8 cellular contexts compared by ENCODE assay signal in the genomic region with DNA sequence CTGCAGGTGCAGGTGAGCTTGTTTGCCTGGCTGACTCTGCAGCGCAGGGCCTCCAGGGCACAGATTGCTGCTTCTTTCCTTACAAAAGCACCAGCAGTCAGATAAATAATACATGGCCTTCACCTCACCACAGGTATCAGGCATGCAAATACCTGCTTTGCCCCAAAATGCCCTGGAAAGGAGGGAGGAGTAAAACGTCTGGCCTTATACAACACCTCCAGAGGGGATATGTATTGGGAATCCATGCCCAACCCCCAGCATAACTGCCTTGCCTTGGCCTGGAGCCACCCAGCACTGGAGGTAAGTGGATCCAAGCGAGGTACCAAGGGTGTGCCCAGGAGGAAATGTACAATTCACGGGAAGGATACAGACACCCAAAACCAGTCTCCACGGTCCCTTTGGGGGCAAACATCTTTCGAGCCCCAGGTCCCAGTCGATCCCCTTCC. TPM values are rescaled to one million over a fixed set of nuclear protein-coding genes. Genes with fewer than 3 reads are reported as not detected.
DNase-seq lines count a peak whose midpoint lies in the region; ATAC-seq, FAIRE-seq and TF ChIP-seq lines count a peak whose summit lies in the region.

No MANE protein-coding gene starts in this region.

- intact Hi-C loops in PC-9 (cut with micrococcal nuclease; ENCODE audit: unreplicated experiment) = loop anchor here (2.0 kb wide), 2 partner anchors 31 to 69 kb away; no protein-coding TSS in a partner anchor
- intact Hi-C loops in endothelial cell of umbilical vein (cut with micrococcal nuclease) = loop anchor here (5.0 kb wide), 2 partner anchors 35 to 40 kb away; no protein-coding TSS in a partner anchor
- intact Hi-C loops in natural killer cell (cut with micrococcal nuclease) = loop anchor here (2.0 kb wide), 1 partner anchor 45 kb away; the partner anchor contains the start of gene CSNK1E

- H3K4me3 ChIP-seq in PC-9 (peak overlapping the region; percentile 90), endothelial cell of umbilical vein (replicated peaks in 1 of 3; ENCODE audit: insufficient read depth in 1 of 3, low read depth in 1 of 3, low read length in 3 of 3) (peak overlapping the region; percentile 86 to 99 (median 92))

- H3F3A ChIP-seq in PC-9 (ENCODE audit: insufficient read depth, low read depth) = peaks cover 16% of the 10 kb centered on the region

- H3K27ac Mint-ChIP-seq in activated naive CD4-positive, alpha-beta T cell treated with anti-CD3 and anti-CD28 coated beads, Interleukin-2, amount 10 ng/mL, durations not matched to agents 7 days and 5 days = peak overlapping the region; percentile 82
- peak overlapping the region; percentile 92 to 96 for H3K27ac Mint-ChIP-seq in natural killer cell

- H3K27me3 Mint-ChIP-seq in activated naive CD4-positive, alpha-beta T cell treated with anti-CD3 and anti-CD28 coated beads, Interleukin-2, amount 10 ng/mL, durations not matched to agents 7 days and 5 days = peaks cover 25% of the 10 kb centered on the region
- peaks cover 0 to under 1% of the 10 kb centered on the region in 2 donors for H3K27me3 Mint-ChIP-seq in natural killer cell (ENCODE audit: low read depth in 2 of 2)

- H3K9me1 ChIP-seq in endothelial cell of umbilical vein (replicated peaks; ENCODE audit: control insufficient read depth, extremely low read depth, insufficient read depth, low read length) = no peaks in the 10 kb centered on the region

- H3K9ac ChIP-seq in endothelial cell of umbilical vein (replicated peaks; ENCODE audit: extremely low read depth, insufficient read depth, low read length) = peak overlapping the region; percentile 87

- peak overlapping the region; percentile 81 for H3K4me3 Mint-ChIP-seq in activated naive CD4-positive, alpha-beta T cell treated with anti-CD3 and anti-CD28 coated beads, Interleukin-2, amount 10 ng/mL, durations not matched to agents 7 days and 5 days
- H3K4me3 Mint-ChIP-seq in natural killer cell = peak overlapping the region; percentile 90

- H3K4me2 ChIP-seq in PC-9 (peak overlapping the region; percentile 90), endothelial cell of umbilical vein (ENCODE audit: insufficient read depth, low read length) (peak overlapping the region; percentile 86)

- peak overlapping the region; percentile 62 for H3K27ac ChIP-seq in PC-9
- H3K27ac ChIP-seq in endothelial cell of umbilical vein (ENCODE audit: insufficient read depth, low read depth, low read length) = peak overlapping the region; percentile 76

- peak; percentile 26 for DNase-seq in activated naive CD4-positive, alpha-beta T cell treated with anti-CD3 and anti-CD28 coated beads, Interleukin-2, amount 10 ng/mL, durations not matched to agents 7 days and 5 days
- no peak for DNase-seq in activated naive CD4-positive, alpha-beta T cell treated with Interleukin-2 at 50 U/mL for 16 hours
- peak; percentile 59 to 68 for DNase-seq in PC-9
- DNase-seq in endothelial cell of umbilical vein (ENCODE audit: low read depth, low spot score) = no peak
- no peak for DNase-seq in natural killer cell
- no peak for DNase-seq in NOMO-1 treated with DMSO at 0.1 percent for 48 hours (lab: John Stamatoyannopoulos, UW; ENCODE audit: unreplicated experiment)
- DNase-seq in CD1c-positive myeloid dendritic cell (ENCODE audit: extremely low spot score) = no peak

- peaks cover 60% of the 10 kb centered on the region for H3K4me1 Mint-ChIP-seq in activated naive CD4-positive, alpha-beta T cell treated with anti-CD3 and anti-CD28 coated beads, Interleukin-2, amount 10 ng/mL, durations not matched to agents 7 days and 5 days
- H3K4me1 Mint-ChIP-seq in natural killer cell = peaks cover 48 to 64% of the 10 kb centered on the region in 2 donors

- TF ChIP-seq POLR2A in endothelial cell of umbilical vein (IDR thresholded peaks at IDR 0.05; ENCODE audit: low read depth, low read length) = no peak

- no peak for TF ChIP-seq CTCF in PC-9 (conservative IDR thresholded peaks at IDR 0.05)
- no peak for TF ChIP-seq CTCF in endothelial cell of umbilical vein (IDR thresholded peaks at IDR 0.05; ENCODE audit: extremely low read depth in 1 of 2, insufficient read depth in 1 of 2, low read depth in 1 of 2, low read length in 2 of 2)
- TF ChIP-seq CTCF in natural killer cell (IDR thresholded peaks at IDR 0.05) = no peak

- H3K9me2 ChIP-seq in PC-9 (ENCODE audit: insufficient read depth) = no peaks in the 10 kb centered on the region

- peaks cover 38% of the 10 kb centered on the region for H3K4me1 ChIP-seq in PC-9 (replicated peaks; ENCODE audit: insufficient read depth)
- peaks cover 23% of the 10 kb centered on the region for H3K4me1 ChIP-seq in endothelial cell of umbilical vein (ENCODE audit: control insufficient read depth, extremely low read depth, insufficient read depth, low read length)

- FAIRE-seq in endothelial cell of umbilical vein (lab: Jason Lieb, UNC) = peak; percentile 42

- H3K79me2 ChIP-seq in PC-9 (ENCODE audit: low read depth) (peaks cover 60% of the 10 kb centered on the region), endothelial cell of umbilical vein (ENCODE audit: control insufficient read depth, insufficient read depth, low read length) (peaks cover 54% of the 10 kb centered on the region)

- peaks cover 19% of the 10 kb centered on the region for H3K36me3 Mint-ChIP-seq in activated naive CD4-positive, alpha-beta T cell treated with anti-CD3 and anti-CD28 coated beads, Interleukin-2, amount 10 ng/mL, durations not matched to agents 7 days and 5 days
- no peaks in the 10 kb centered on the region for H3K36me3 Mint-ChIP-seq in natural killer cell

- no peak for ATAC-seq in natural killer cell
- ATAC-seq in GM18870 (IDR thresholded peaks at IDR 0.05; ENCODE audit: unreplicated experiment) = no peak

- dilution Hi-C loops in endothelial cell of umbilical vein (cut with MboI; ENCODE audit: extremely low pct_ligation_motif_present, low sequenced_read_pairs) = no loop called here

- no peaks in the 10 kb centered on the region for H3K9me3 Mint-ChIP-seq in activated naive CD4-positive, alpha-beta T cell treated with anti-CD3 and anti-CD28 coated beads, Interleukin-2, amount 10 ng/mL, durations not matched to agents 7 days and 5 days
- no peaks in the 10 kb centered on the region for H3K9me3 Mint-ChIP-seq in natural killer cell

- H3K27me3 ChIP-seq in PC-9 (ENCODE audit: insufficient read depth, low read depth) = no peaks in the 10 kb centered on the region
- peaks cover 0 to 3% of the 10 kb centered on the region in 2 experiments for H3K27me3 ChIP-seq in endothelial cell of umbilical vein (ENCODE audit: control insufficient read depth in 2 of 2, insufficient read depth in 2 of 2, low read length in 2 of 2)

- H2AFZ ChIP-seq in PC-9 (peak overlapping the region; percentile 19), endothelial cell of umbilical vein (ENCODE audit: low read depth, low read length) (no peak overlapping the region)

- H4K20me1 ChIP-seq in PC-9 (ENCODE audit: insufficient read depth) = peaks cover 50% of the 10 kb centered on the region
- H4K20me1 ChIP-seq in endothelial cell of umbilical vein (replicated peaks; ENCODE audit: control insufficient read depth, extremely low read depth, insufficient read depth, low read length) = no peaks in the 10 kb centered on the region

- H3K9me3 ChIP-seq in PC-9 (ENCODE audit: insufficient read depth, low read depth) (no peaks in the 10 kb centered on the region), endothelial cell of umbilical vein (replicated peaks; ENCODE audit: control insufficient read depth, insufficient read depth, low read length) (no peaks in the 10 kb centered on the region)

- CTCF ChIA-PET in activated naive CD4-positive, alpha-beta T cell treated with anti-CD3 and anti-CD28 coated beads, Interleukin-2, amount 10 ng/mL, durations not matched to agents 7 days and 5 days (lab: Charles Lee) = interaction anchor here (2.2 kb wide), 1 partner anchor 11 kb away, joined by 8 read pairs; no protein-coding TSS in a partner anchor
- CTCF ChIA-PET in PC-9 (lab: Charles Lee) (interaction anchor here (0.6 kb wide), 1 partner anchor 423 kb away, joined by 4 read pairs; no protein-coding TSS in a partner anchor), endothelial cell of umbilical vein (lab: Charles Lee) (interaction anchor here (1.0 to 1.3 kb wide), 2 partner anchors 10 to 11 kb away, joined by 3 to 4 read pairs; no protein-coding TSS in a partner anchor)

- POLR2A ChIA-PET in PC-9 (lab: Charles Lee; ENCODE audit: unreplicated experiment) = interaction anchor here (0.5 to 1.2 kb wide), 3 partner anchors 33 to 345 kb away, joined by 3 to 5 read pairs (median 4); no protein-coding TSS in a partner anchor
- POLR2A ChIA-PET in endothelial cell of umbilical vein (lab: Charles Lee) = no interaction called here

- H3K36me3 ChIP-seq in PC-9 (ENCODE audit: low read depth) (peaks cover 21% of the 10 kb centered on the region), endothelial cell of umbilical vein (ENCODE audit: control insufficient read depth in 2 of 2, extremely low read depth in 1 of 2, insufficient read depth in 2 of 2, low read length in 2 of 2) (no peaks in the 10 kb centered on the region)

- BruUV-seq in PC-9 (replicated peaks; lab: Mats Ljungman, UMichigan) = no TSS peak
- TSS peak; percentile 31 for BruUV-seq in endothelial cell of umbilical vein (replicated peaks; lab: Mats Ljungman, UMichigan)

TF ChIP-seq in endothelial cell of umbilical vein, 7 proteins besides CTCF, POLR2A, EP300 and RAD21 (continues in another document):
- TF ChIP-seq FOS (IDR thresholded peaks at IDR 0.05; ENCODE audit: borderline replicate concordance, insufficient read depth, low read length) = no peak

RNA-seq across cellular contexts. Expression of gene TMEM184B, which starts 0.9 kb away (rescaled TPM):
- 185 and 192 TPM in 2 replicates for total RNA-seq in PC-9 (2021)
- total RNA-seq in endothelial cell of umbilical vein = 96.6 and 99.8 TPM in 2 replicates
- polyA plus RNA-seq in endothelial cell of umbilical vein = 72.5 and 88.8 TPM in 2 replicates
- polyA plus RNA-seq in endothelial cell of umbilical vein (2011; cell fraction: cytosol; rRNA removed) = 51.8 and 64.2 TPM in 2 replicates
- polyA plus RNA-seq in endothelial cell of umbilical vein (2011; cell fraction: nucleus; rRNA removed) = 67.8 and 78.0 TPM in 2 replicates
- 63.0 and 73.8 TPM in 2 replicates for polyA plus RNA-seq in endothelial cell of umbilical vein (2012)
- 54.4 and 68.6 TPM in 2 replicates for polyA minus RNA-seq in endothelial cell of umbilical vein
- 21.9 TPM for polyA minus RNA-seq in endothelial cell of umbilical vein (2011; cell fraction: cytosol; rRNA and poly(A)+ RNA removed)
- 30.2 and 34.5 TPM in 2 replicates for polyA minus RNA-seq in endothelial cell of umbilical vein (2011; cell fraction: nucleus; rRNA and poly(A)+ RNA removed)
- total RNA-seq in natural killer cell = 10 to 100 TPM; 58.1 to 72.5 (median 68.6) TPM

RNA-seq across cellular contexts. Expression of gene CSNK1E, which starts 45.3 kb away (rescaled TPM):
- total RNA-seq in PC-9 (2021) (331 and 348 TPM in 2 replicates), endothelial cell of umbilical vein (261 and 262 TPM in 2 replicates), natural killer cell (100 to 1,000 TPM; 126 to 178 (median 149) TPM)
- 259 and 277 TPM in 2 replicates for polyA plus RNA-seq in endothelial cell of umbilical vein
- 219 and 257 TPM in 2 replicates for polyA plus RNA-seq in endothelial cell of umbilical vein (2011; cell fraction: cytosol; rRNA removed)
- polyA plus RNA-seq in endothelial cell of umbilical vein (2011; cell fraction: nucleus; rRNA removed) = 481 and 548 TPM in 2 replicates
- polyA plus RNA-seq in endothelial cell of umbilical vein (2012) = 120 and 135 TPM in 2 replicates
- 225 and 233 TPM in 2 replicates for polyA minus RNA-seq in endothelial cell of umbilical vein
- polyA minus RNA-seq in endothelial cell of umbilical vein (2011; cell fraction: cytosol; rRNA and poly(A)+ RNA removed) = 116 TPM
- polyA minus RNA-seq in endothelial cell of umbilical vein (2011; cell fraction: nucleus; rRNA and poly(A)+ RNA removed) = 119 and 139 TPM in 2 replicates

Comparison
In these comparisons a context has a peak if more than half of its experiments do, and no peak if none do; other contexts are left out.
1. DNase-seq: peak in activated naive CD4-positive, alpha-beta T cell treated with anti-CD3 and anti-CD28 coated beads, Interleukin-2, amount 10 ng/mL, durations not matched to agents 7 days and 5 days (single experiment) and PC-9 (2 of 2); none in activated naive CD4-positive, alpha-beta T cell treated with Interleukin-2 at 50 U/mL for 16 hours (single experiment), endothelial cell of umbilical vein (single experiment), natural killer cell (single experiment), NOMO-1 treated with DMSO at 0.1 percent for 48 hours (single experiment) and CD1c-positive myeloid dendritic cell (single experiment).